In genomic region chr9:128296340-128297220, GRCh38 we compare ENCODE assay signal across 21 cellular contexts. TPM values are rescaled to one million over a fixed set of nuclear protein-coding genes. Genes with fewer than 3 reads are reported as not detected.
DNase-seq lines count a peak whose midpoint lies in the region; ATAC-seq and TF ChIP-seq lines count a peak whose summit lies in the region.
"Had no signal": no experiment of that assay in that cellular context is flagged by ENCODE, and none has a peak within 500 bp of the region (broad histone marks: within the 10 kb centered on the region; RNA-seq: fewer than 3 reads in every experiment).

No MANE protein-coding gene starts in this region.

- H3K9me3 ChIP-seq in colonic mucosa, result no peaks in the 10 kb centered on the region
- no peaks in the 10 kb centered on the region for H3K9me3 ChIP-seq in body of pancreas
- H3K9me3 ChIP-seq: breast epithelium, MG63, SJSA1, testis had no signal

- TF ChIP-seq CTCF in GM13976 (IDR thresholded peaks at IDR 0.05; ENCODE audit: borderline replicate concordance, control extremely low read depth, extremely low read depth, insufficient read depth, missing control alignments) (no peak), colonic mucosa (IDR thresholded peaks at IDR 0.05) (no peak), body of pancreas (IDR thresholded peaks at IDR 0.05) (no peak)

- no peak for ATAC-seq in body of pancreas

- peak overlapping the region; percentile 61 for H3K27ac ChIP-seq in colonic mucosa
- H3K27ac ChIP-seq in body of pancreas, result peak overlapping the region in 1 of 4 donors; percentile 84
- H3K27ac ChIP-seq: GM23248, testis had no signal

- intact Hi-C loops in colonic mucosa (cut with DNase I), result loop anchor here (5.0 to 10.0 kb wide), 2 partner anchors 46 to 118 kb away; partner anchors contain the start of gene SLC27A4
- intact Hi-C loops in body of pancreas (cut with DNase I), result no loop called here

- peak; percentile 23 for DNase-seq in GM13976 (ENCODE audit: low spot score)
- peak; percentile 6 for DNase-seq in OCI-M2 (lab: John Stamatoyannopoulos, UW; ENCODE audit: unreplicated experiment)
- peak; percentile 45 for DNase-seq in colonic mucosa
- DNase-seq in mucosa of gallbladder (ENCODE audit: low spot score), result peak; percentile 19
- no peak for DNase-seq in body of pancreas
- no peak for DNase-seq in RPMI8226
- DNase-seq in NCI-H1092 treated with DMSO at 0.1 percent for 48 hours (lab: John Stamatoyannopoulos, UW), result no peak
- no peak for DNase-seq in pons (ENCODE audit: low spot score)
- DNase-seq: activated CD4-positive, alpha-beta T cell treated with anti-CD3 and anti-CD28 coated beads, Interleukin-2, amount 50 U/mL, for 48 hours; activated effector memory CD4-positive, alpha-beta T cell treated with anti-CD3 and anti-CD28 coated beads, Interleukin-2, amount 50 U/mL, for 16 hours; C1 segment of cervical spinal cord; endodermal cell; GM23248; MG63; NCI-H1694; NCI-H2171 treated with DMSO at 0.1 percent for 48 hours; NCI-H526 treated with DMSO at 0.1 percent for 48 hours; stimulated activated CD4-positive, alpha-beta T cell treated with anti-CD3 and anti-CD28 coated beads, Interleukin-1b, Interleukin-23, amount 100 ng/mL, for 48 hours; testis had no signal

- H3K4me3 ChIP-seq in colonic mucosa, result no peak overlapping the region
- H3K4me3 ChIP-seq in body of pancreas, result no peak overlapping the region
- H3K4me3 ChIP-seq: breast epithelium, GM23248, MG63, SJSA1, testis had no signal

- H3K9ac ChIP-seq in colonic mucosa (ENCODE audit: low read depth in 2 of 2, low read length in 2 of 2), result peak overlapping the region in 1 of 2 donors; percentile 66
- H3K9ac ChIP-seq: GM23248 had no signal

- 81 to 86% methylated on average over 14 to 16 of the region's 16 CpGs for WGBS in body of pancreas, 2 donors

- H3K4me1 ChIP-seq in colonic mucosa (peaks cover 8% of the 10 kb centered on the region), body of pancreas (peaks cover 7% of the 10 kb centered on the region)
- H3K4me1 ChIP-seq: breast epithelium, testis had no signal

- in situ Hi-C loops in GM13976 (cut with MboI; ENCODE audit: low sequenced_read_pairs, unreplicated experiment), result no loop called here

- H3K27me3 ChIP-seq in colonic mucosa (no peaks in the 10 kb centered on the region), body of pancreas (no peaks in the 10 kb centered on the region)
- H3K27me3 ChIP-seq: breast epithelium, MG63, SJSA1, testis had no signal

- H3K36me3 ChIP-seq in colonic mucosa, result no peaks in the 10 kb centered on the region
- no peaks in the 10 kb centered on the region for H3K36me3 ChIP-seq in body of pancreas (replicated peaks in 1 of 2; ENCODE audit: insufficient read depth in 1 of 2, low read depth in 2 of 2)
- H3K36me3 ChIP-seq: breast epithelium, MG63, SJSA1 had no signal

- TF ChIP-seq POLR2A in body of pancreas (IDR thresholded peaks at IDR 0.05), result no peak

RNA-seq across cellular contexts. Expression of gene SWI5, which starts 20.5 kb away (rescaled TPM):
- total RNA-seq in colonic mucosa, result 10 to 100 TPM; 14.4 to 24.2 TPM
- 26.9 TPM for total RNA-seq in mucosa of gallbladder
- total RNA-seq in body of pancreas, result 10 to 100 TPM; 14.5 to 20.1 TPM

RNA-seq across cellular contexts. Expression of gene GOLGA2, which starts 20.8 kb away (rescaled TPM):
- total RNA-seq in colonic mucosa (10 to 100 TPM; 88.6 to 92.2 TPM), mucosa of gallbladder (117 TPM), body of pancreas (100 to 1,000 TPM in 1 of 2 donors, 10 to 100 TPM in 1; 53.2 to 138 TPM)

RNA-seq across cellular contexts. Expression of gene TRUB2, which starts 25.7 kb away (rescaled TPM):
- total RNA-seq in colonic mucosa, result 10 to 100 TPM; 24.5 to 40.0 TPM
- 21.8 TPM for total RNA-seq in mucosa of gallbladder
- total RNA-seq in body of pancreas, result 10 to 100 TPM in 1 of 2 donors, 1 to 10 TPM in 1; 6.3 to 11.4 TPM

RNA-seq across cellular contexts. Expression of gene COQ4, which starts 26.1 kb away (rescaled TPM):
- total RNA-seq in colonic mucosa, result 10 to 100 TPM; 40.8 to 59.5 TPM
- total RNA-seq in mucosa of gallbladder, result 54.8 TPM
- total RNA-seq in body of pancreas, result 10 to 100 TPM; 37.4 to 89.7 TPM

RNA-seq across cellular contexts. Expression of gene SLC27A4, which starts 43.7 kb away (rescaled TPM):
- total RNA-seq in colonic mucosa (10 to 100 TPM; 26.8 to 68.3 TPM), mucosa of gallbladder (50.4 TPM), body of pancreas (10 to 100 TPM; 15.0 to 17.1 TPM)

Comparison
In these comparisons a context has a peak if more than half of its experiments do, and no peak if none do; other contexts are left out.
1. DNase-seq: peak in GM13976 (single experiment), OCI-M2 (single experiment), colonic mucosa (single experiment) and mucosa of gallbladder (single experiment); none in body of pancreas (0 of 4), RPMI8226 (single experiment), NCI-H1092 treated with DMSO at 0.1 percent for 48 hours (single experiment) and pons (single experiment).